ENCODE assay signal across 24 cellular contexts in the genomic region with DNA sequence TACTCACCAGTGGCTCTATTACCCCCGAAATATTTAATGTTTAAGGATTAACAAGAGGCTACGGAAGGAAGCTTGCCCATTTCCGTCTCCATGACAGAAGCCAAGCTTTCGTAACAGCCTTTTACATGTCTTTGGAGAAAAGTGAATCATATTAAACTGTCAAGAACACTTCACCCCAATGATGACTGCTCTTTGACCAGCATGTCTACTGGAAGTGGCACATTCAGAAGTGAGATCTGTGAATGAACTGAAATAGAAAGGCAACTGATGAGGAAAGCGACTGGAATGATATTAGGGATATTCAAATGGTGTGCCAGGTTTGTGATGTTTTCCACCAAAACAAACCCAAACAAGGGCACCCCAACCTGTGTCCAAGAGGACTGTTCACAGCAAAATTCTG.
"Had no signal": no experiment of that assay in that cellular context is flagged by ENCODE, and none has a peak within 500 bp of the region (broad histone marks: within the 10 kb centered on the region; RNA-seq: fewer than 3 reads in every experiment).

No MANE protein-coding gene starts in this region.

- H3K27ac ChIP-seq: epithelial cell of prostate, foreskin keratinocyte, gastroesophageal sphincter, hepatocyte, neutrophil, pancreas, right lobe of liver, thyroid gland, vagina had no signal

- H3K4me3 ChIP-seq: dorsolateral prefrontal cortex, gastroesophageal sphincter, heart left ventricle, hepatocyte, lung, pancreas, right lobe of liver, thyroid gland, vagina had no signal

- ATAC-seq: esophagus mucosa; foreskin keratinocyte; gastroesophageal sphincter; heart left ventricle; left lobe of liver; natural killer cell; pancreas; right lobe of liver; stimulated activated naive CD8-positive, alpha-beta T cell treated with anti-CD3 and anti-CD28 coated beads, Interleukin-15, amount 100 ng/mL, for 72 hours had no signal

- H3K27me3 ChIP-seq: dorsolateral prefrontal cortex, foreskin keratinocyte, gastroesophageal sphincter, heart left ventricle, hepatocyte, pancreas, right lobe of liver, thyroid gland, vagina had no signal

- DNase-seq: dorsolateral prefrontal cortex; effector CD4-positive, alpha-beta T cell; foreskin keratinocyte; heart left ventricle; kidney; natural killer cell; pancreas; right lobe of liver; small intestine; stimulated activated CD4-positive, alpha-beta T cell treated with anti-CD3 and anti-CD28 coated beads, Interleukin-15, amount 100 ng/mL, for 24 hours; stimulated activated CD4-positive, alpha-beta T cell treated with anti-CD3 and anti-CD28 coated beads, Interleukin-4, amount 100 ng/mL, for 1 hour; stimulated activated CD8-positive, alpha-beta memory T cell treated with anti-CD3 and anti-CD28 coated beads, Interleukin-4, amount 100 ng/mL, for 48 hours; stimulated activated naive CD4-positive, alpha-beta T cell; stimulated activated naive CD8-positive, alpha-beta T cell treated with anti-CD3 and anti-CD28 coated beads, Interleukin-15, amount 100 ng/mL, for 72 hours; thyroid gland; trophoblast cell had no signal

- H3K36me3 ChIP-seq: neutrophil, pancreas, right lobe of liver had no signal

- H3K4me1 ChIP-seq: foreskin keratinocyte, gastroesophageal sphincter, right lobe of liver, thyroid gland, vagina had no signal

- H3K9me3 ChIP-seq: gastroesophageal sphincter, heart left ventricle, neutrophil, pancreas, right lobe of liver, thyroid gland, vagina had no signal
